Comparison of ENCODE assay signal across 1 cellular context in the genomic region with DNA sequence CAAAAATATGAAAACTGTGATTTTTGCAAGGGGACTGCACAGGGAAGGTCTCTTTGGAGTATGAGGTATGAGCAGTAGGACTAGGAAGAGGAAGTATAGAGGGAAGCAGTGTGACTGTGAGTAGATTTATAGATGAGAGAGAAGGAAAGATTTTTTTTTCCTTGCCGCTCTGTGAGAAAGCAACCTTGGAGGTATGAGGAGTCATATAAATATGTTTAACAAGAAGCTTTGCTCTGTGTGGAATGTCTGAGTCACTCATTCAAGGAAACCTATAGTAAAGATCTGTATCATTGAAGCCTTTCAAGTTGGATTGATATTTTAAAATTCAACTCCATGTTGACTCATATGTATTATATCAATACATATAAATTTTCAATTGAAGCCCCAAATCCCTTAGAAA.
TF ChIP-seq lines count a peak whose summit lies in the region.

No MANE protein-coding gene starts in this region.

TF ChIP-seq in IMR-90, 13 proteins besides CTCF, POLR2A, EP300 and RAD21:
- TF ChIP-seq FOS (IDR thresholded peaks at IDR 0.05; ENCODE audit: low read depth, low read length) = peak; percentile 29; the same call in 1 of the 2 replicates
- no peak for TF ChIP-seq MAZ (IDR thresholded peaks at IDR 0.05; ENCODE audit: borderline replicate concordance, low read depth, low read length)
